8 cellular contexts compared by ENCODE assay signal in the genomic region with DNA sequence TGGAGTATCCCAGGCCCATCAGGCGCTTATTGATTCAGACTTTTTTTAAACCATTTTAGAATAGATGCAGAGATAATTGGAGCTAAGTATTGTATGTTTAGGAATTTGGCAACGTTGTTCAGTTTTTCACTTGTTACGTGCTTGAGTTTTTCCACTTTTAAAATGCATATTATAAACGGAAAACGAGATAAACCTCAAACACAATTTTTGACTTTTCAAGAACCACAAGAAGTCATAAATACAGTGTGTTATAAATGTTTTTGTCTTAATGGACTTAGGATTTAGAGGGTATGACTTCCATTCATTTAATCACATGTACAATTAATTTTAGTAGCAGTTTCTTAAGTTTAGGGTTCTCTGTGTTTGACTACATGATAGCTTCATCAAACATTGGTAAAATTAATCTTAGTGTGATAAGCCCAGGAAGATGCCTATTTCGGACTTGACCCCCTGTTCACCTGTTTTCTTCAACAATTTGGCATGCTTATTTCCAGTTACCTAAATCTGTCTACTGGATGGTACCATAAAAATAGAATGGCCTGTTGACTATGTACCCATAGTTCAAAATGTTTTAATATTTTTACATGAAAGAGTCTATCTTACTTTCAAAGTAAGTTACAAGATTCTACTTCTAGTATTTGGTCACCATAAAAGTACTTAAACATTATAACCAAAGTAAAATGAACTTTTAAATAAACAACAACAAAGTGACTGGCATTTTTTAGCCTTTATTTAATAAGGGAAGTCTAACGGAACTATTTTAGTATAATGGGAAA. TPM values are rescaled to one million over a fixed set of nuclear protein-coding genes. Genes with fewer than 3 reads are reported as not detected.
A peak's percentile ranks its signal among the peaks of the same experiment; 100 is the strongest.
DNase-seq lines count a peak whose midpoint lies in the region; ATAC-seq and TF ChIP-seq lines count a peak whose summit lies in the region.

No MANE protein-coding gene starts in this region.

- POLR2A ChIA-PET in AG04449 (lab: Yijun Ruan, JAX), result no interaction called here
- POLR2A ChIA-PET in naive thymus-derived CD4-positive, alpha-beta T cell (lab: Charles Lee), result no interaction called here

- 80% methylated on average over 3 of the region's 7 CpGs for WGBS in HUES64

- CTCF ChIA-PET in AG04449 (lab: Yijun Ruan, JAX), result interaction anchor here (1.4 kb wide), 1 partner anchor 31 kb away, joined by 4 read pairs; no protein-coding TSS in a partner anchor
- CTCF ChIA-PET in naive thymus-derived CD4-positive, alpha-beta T cell (lab: Charles Lee), result no interaction called here

- peak overlapping the region; percentile 91 for H3K4me3 Mint-ChIP-seq in dendritic cell treated with granulocyte-macrophage colony-stimulating factor and Interleukin-4, amounts not matched to agents 40 ng/mL and 50 ng/mL, for 4 days
- H3K4me3 Mint-ChIP-seq in naive thymus-derived CD4-positive, alpha-beta T cell, result peak overlapping the region in 9 of 10 donors; percentile 8 to 86 (median 72)

- DNase-seq in AG04449 (ENCODE audit: low read depth, low spot score) (no peak), NCI-H128 (lab: John Stamatoyannopoulos, UW; ENCODE audit: unreplicated experiment) (no peak), kidney tubule cell (ENCODE audit: low spot score) (no peak)
- no peak for DNase-seq in naive thymus-derived CD4-positive, alpha-beta T cell

- H3K27ac ChIP-seq in HUES64 (ENCODE audit: low read depth, low read length), result no peak overlapping the region
- H3K27ac ChIP-seq in naive thymus-derived CD4-positive, alpha-beta T cell (ENCODE audit: low read depth, low read length), result no peak overlapping the region

- no peaks in the 10 kb centered on the region for H3K9me3 Mint-ChIP-seq in dendritic cell treated with granulocyte-macrophage colony-stimulating factor and Interleukin-4, amounts not matched to agents 40 ng/mL and 50 ng/mL, for 4 days
- no peaks in the 10 kb centered on the region for H3K9me3 Mint-ChIP-seq in naive thymus-derived CD4-positive, alpha-beta T cell

- ATAC-seq in naive thymus-derived CD4-positive, alpha-beta T cell, result no peak
- ATAC-seq in HG02623 (IDR thresholded peaks at IDR 0.05; ENCODE audit: unreplicated experiment) (no peak), HG03280 (IDR thresholded peaks at IDR 0.05; ENCODE audit: unreplicated experiment) (no peak)

- H3K4me3 ChIP-seq in AG04449 (ENCODE audit: low read depth, low read length) (peak overlapping the region; percentile 69), HUES64 (ENCODE audit: low read length) (peak overlapping the region; percentile 88)
- no peak overlapping the region for H3K4me3 ChIP-seq in naive thymus-derived CD4-positive, alpha-beta T cell (ENCODE audit: low read length)

- peaks cover 16% of the 10 kb centered on the region for H3K36me3 Mint-ChIP-seq in dendritic cell treated with granulocyte-macrophage colony-stimulating factor and Interleukin-4, amounts not matched to agents 40 ng/mL and 50 ng/mL, for 4 days (ENCODE audit: low read depth)
- H3K36me3 Mint-ChIP-seq in naive thymus-derived CD4-positive, alpha-beta T cell, result peaks cover 0 to 2% (median 0%) of the 10 kb centered on the region in 5 donors

- peak overlapping the region; percentile 89 for H3K27ac Mint-ChIP-seq in dendritic cell treated with granulocyte-macrophage colony-stimulating factor and Interleukin-4, amounts not matched to agents 40 ng/mL and 50 ng/mL, for 4 days
- H3K27ac Mint-ChIP-seq in naive thymus-derived CD4-positive, alpha-beta T cell, result peak overlapping the region in 1 of 9 donors; percentile 44

- no peaks in the 10 kb centered on the region for H3K36me3 ChIP-seq in HUES64 (ENCODE audit: insufficient read depth, low read length)
- no peaks in the 10 kb centered on the region for H3K36me3 ChIP-seq in naive thymus-derived CD4-positive, alpha-beta T cell (ENCODE audit: control insufficient read depth in 2 of 3, insufficient read depth in 3 of 3, low read length in 3 of 3)

- peaks cover 18% of the 10 kb centered on the region for H3K27me3 Mint-ChIP-seq in dendritic cell treated with granulocyte-macrophage colony-stimulating factor and Interleukin-4, amounts not matched to agents 40 ng/mL and 50 ng/mL, for 4 days
- peaks cover 26 to 52% (median 42%) of the 10 kb centered on the region in 5 donors for H3K27me3 Mint-ChIP-seq in naive thymus-derived CD4-positive, alpha-beta T cell

- H3K9ac ChIP-seq in HUES64 (ENCODE audit: low read depth, low read length), result peak overlapping the region; percentile 84; the same call in 1 of the 2 replicates

- peaks cover 48% of the 10 kb centered on the region for H3K27me3 ChIP-seq in HUES64 (ENCODE audit: insufficient read depth, low read length)
- peaks cover 11 to 14% of the 10 kb centered on the region in 2 donors for H3K27me3 ChIP-seq in naive thymus-derived CD4-positive, alpha-beta T cell (ENCODE audit: control insufficient read depth in 2 of 2, insufficient read depth in 2 of 2, low read length in 2 of 2)

- intact Hi-C loops in dendritic cell treated with granulocyte-macrophage colony-stimulating factor and Interleukin-4, amounts not matched to agents 40 ng/mL and 50 ng/mL, for 4 days (cut with micrococcal nuclease), result no loop called here
- intact Hi-C loops in naive thymus-derived CD4-positive, alpha-beta T cell (cut with micrococcal nuclease), result loop anchor here in 1 of 2 donors (5.0 kb wide), 2 partner anchors 107 to 338 kb away; no protein-coding TSS in a partner anchor

- H3K4me1 Mint-ChIP-seq in dendritic cell treated with granulocyte-macrophage colony-stimulating factor and Interleukin-4, amounts not matched to agents 40 ng/mL and 50 ng/mL, for 4 days (ENCODE audit: low read depth), result peaks cover 19% of the 10 kb centered on the region
- peaks cover 5 to 17% (median 11%) of the 10 kb centered on the region in 7 donors for H3K4me1 Mint-ChIP-seq in naive thymus-derived CD4-positive, alpha-beta T cell

- peaks cover 13% of the 10 kb centered on the region; the same call in 1 of the 2 replicates for H3K4me1 ChIP-seq in HUES64 (ENCODE audit: insufficient read depth, low read length)
- peaks cover 0 to 4% of the 10 kb centered on the region in 2 donors for H3K4me1 ChIP-seq in naive thymus-derived CD4-positive, alpha-beta T cell (ENCODE audit: control insufficient read depth in 2 of 2, insufficient read depth in 2 of 2, low read length in 2 of 2)

- TF ChIP-seq CTCF in AG04449 (IDR thresholded peaks at IDR 0.05; ENCODE audit: insufficient read depth, low read length, missing control alignments), result no peak

- H3K9me3 ChIP-seq in HUES64 (ENCODE audit: insufficient read depth, low read depth, low read length), result no peaks in the 10 kb centered on the region
- no peaks in the 10 kb centered on the region for H3K9me3 ChIP-seq in naive thymus-derived CD4-positive, alpha-beta T cell (ENCODE audit: control insufficient read depth in 2 of 3, low read length in 3 of 3)

RNA-seq across cellular contexts. Expression of gene ZC3H12C, which starts 1.3 kb away (rescaled TPM):
- polyA plus RNA-seq in HUES64 (2013, experiment 1 of 2), result 3.7 TPM
- polyA plus RNA-seq in HUES64 (2013, experiment 2 of 2), result 3.4 TPM
- 1 to 10 TPM in 2 of 5 experiments, under 1 TPM in 3; 0.19 to 2.5 (median 0.35) TPM for total RNA-seq in naive thymus-derived CD4-positive, alpha-beta T cell
- polyA plus RNA-seq in naive thymus-derived CD4-positive, alpha-beta T cell, result not detected
